Comparison of ENCODE assay signal across 9 cellular contexts in the genomic region with DNA sequence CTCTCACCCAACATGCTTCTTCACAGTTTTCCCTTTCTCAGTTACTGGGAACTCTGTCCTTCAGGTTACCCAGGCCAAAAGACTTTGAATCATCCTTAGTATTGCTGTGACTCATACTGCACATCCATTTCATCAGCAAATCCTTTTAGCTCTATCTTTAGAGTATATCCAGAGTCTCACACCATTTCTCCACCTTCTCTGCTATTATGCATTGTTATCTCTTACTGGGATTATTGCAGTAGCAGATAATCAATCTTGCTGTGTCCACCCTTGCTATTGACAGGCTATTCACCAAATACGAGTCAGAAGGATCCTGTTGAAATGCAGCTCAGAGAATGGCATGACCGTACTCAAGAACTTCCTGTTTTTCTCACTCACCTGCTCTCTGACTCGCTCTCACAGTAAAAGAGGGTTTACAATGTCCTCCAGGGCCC. TPM values are rescaled to one million over a fixed set of nuclear protein-coding genes. Genes with fewer than 3 reads are reported as not detected.
DNase-seq lines count a peak whose midpoint lies in the region; ATAC-seq and TF ChIP-seq lines count a peak whose summit lies in the region.
"Had no signal": no experiment of that assay in that cellular context is flagged by ENCODE, and none has a peak within 500 bp of the region (broad histone marks: within the 10 kb centered on the region; RNA-seq: fewer than 3 reads in every experiment).

No MANE protein-coding gene starts in this region.

- intact Hi-C loops in left lung (cut with DNase I) (no loop called here), colonic mucosa (cut with DNase I) (no loop called here)

- H3K4me1 ChIP-seq in left lung (peaks cover 0 to 4% of the 10 kb centered on the region in 2 donors), colonic mucosa (no peaks in the 10 kb centered on the region)

- H3K27me3 ChIP-seq in left lung (no peaks in the 10 kb centered on the region), colonic mucosa (no peaks in the 10 kb centered on the region)
- H3K27me3 ChIP-seq: SJSA1 had no signal

- H3K9me3 ChIP-seq in left lung (no peaks in the 10 kb centered on the region), colonic mucosa (no peaks in the 10 kb centered on the region)
- H3K9me3 ChIP-seq: SJSA1 had no signal

- no peak for TF ChIP-seq CTCF in left lung (IDR thresholded peaks at IDR 0.05)
- TF ChIP-seq CTCF in colonic mucosa (IDR thresholded peaks at IDR 0.05) = no peak

- H3K4me3 ChIP-seq in left lung (no peak overlapping the region), colonic mucosa (no peak overlapping the region)
- H3K4me3 ChIP-seq: SJSA1 had no signal

- H3K36me3 ChIP-seq in left lung = no peaks in the 10 kb centered on the region
- H3K36me3 ChIP-seq in colonic mucosa = no peaks in the 10 kb centered on the region
- H3K36me3 ChIP-seq: SJSA1 had no signal

- DNase-seq in EH (ENCODE audit: low read depth) (peak; percentile 82), SKM-1 treated with dmso at 0.1 percent for 144 hours (lab: John Stamatoyannopoulos, UW; ENCODE audit: unreplicated experiment) (peak; percentile 30), left lung (no peak), colonic mucosa (no peak), substantia nigra (lab: John Stamatoyannopoulos, UW) (no peak), left lobe of liver (ENCODE audit: low spot score) (no peak)

- ATAC-seq in GM19467 (IDR thresholded peaks at IDR 0.05; ENCODE audit: unreplicated experiment) (peak; percentile 67), HG03439 (IDR thresholded peaks at IDR 0.05; ENCODE audit: unreplicated experiment) (peak; percentile 67), left lung (peak; percentile 74), left lobe of liver (no peak)

- H3K27ac ChIP-seq in left lung (no peak overlapping the region), colonic mucosa (no peak overlapping the region), substantia nigra (ENCODE audit: low read depth, low read length, poor library complexity, severe bottlenecking) (no peak overlapping the region)
- H3K27ac ChIP-seq: SJSA1 had no signal

- no peak overlapping the region for H3K9ac ChIP-seq in colonic mucosa (ENCODE audit: low read depth in 2 of 2, low read length in 2 of 2)

RNA-seq across cellular contexts. Expression of a gene that starts 57.3 kb away (rescaled TPM):
- total RNA-seq in left lung (10 to 100 TPM; 15.1 to 26.1 TPM), colonic mucosa (10 to 100 TPM; 27.4 to 47.1 TPM), left lobe of liver (64.9 TPM)

Comparison
In these comparisons a context has a peak if more than half of its experiments do, and no peak if none do; other contexts are left out.
1. DNase-seq: peak in EH (single experiment) and SKM-1 treated with dmso at 0.1 percent for 144 hours (single experiment); none in left lung (0 of 2), colonic mucosa (single experiment), substantia nigra (0 of 49) and left lobe of liver (single experiment).